Comparison of ENCODE assay signal across 1 cellular context in the genomic region with DNA sequence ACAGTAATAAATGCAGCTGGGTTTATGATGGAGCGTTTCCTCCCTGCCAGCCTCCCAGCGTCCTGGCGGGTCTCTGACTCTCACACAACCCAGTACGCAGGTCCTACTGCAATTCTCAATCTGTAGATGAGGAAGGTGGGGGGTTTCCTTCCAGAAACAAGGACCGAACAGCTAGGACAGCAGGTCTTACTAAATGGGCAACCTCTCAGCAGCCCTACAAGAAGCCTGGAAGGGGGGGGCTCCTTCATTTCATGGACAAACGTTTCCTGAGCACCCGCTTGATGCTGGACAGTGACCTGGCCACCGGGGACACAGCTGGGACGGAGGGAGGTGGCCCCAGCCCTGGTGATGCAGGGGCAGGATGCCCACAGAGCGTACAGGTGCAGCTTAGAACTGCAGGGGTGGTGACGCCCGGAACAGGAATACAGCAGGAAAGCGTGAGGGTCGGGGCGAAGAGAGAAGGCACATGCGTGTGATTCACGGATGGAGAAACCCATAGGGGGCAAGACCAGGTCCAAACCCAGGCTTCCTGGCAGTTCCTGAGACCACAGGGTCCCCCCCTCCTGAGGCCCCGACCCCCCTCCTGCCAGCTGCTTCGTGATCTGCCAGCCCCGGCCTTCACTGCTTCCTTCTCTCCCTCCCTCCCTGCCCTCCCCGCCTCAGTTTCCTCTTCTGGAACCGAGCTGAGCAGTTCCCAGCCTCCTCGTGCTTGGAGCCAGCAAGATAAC.
TF ChIP-seq lines count a peak whose summit lies in the region.

No MANE protein-coding gene starts in this region.

TF ChIP-seq in HepG2, 621 proteins besides CTCF, POLR2A, EP300 and RAD21 (continued from another document):
- TF ChIP-seq ZNF547 (CRISPR knock-in tag; IDR thresholded peaks at IDR 0.05) (no peak), HNF4A (CRISPR knock-in tag; IDR thresholded peaks at IDR 0.05) (no peak), IRX3 (CRISPR knock-in tag; IDR thresholded peaks at IDR 0.05; ENCODE audit: borderline replicate concordance, low read depth) (no peak), NAIF1 (CRISPR knock-in tag; IDR thresholded peaks at IDR 0.05; ENCODE audit: borderline replicate concordance) (no peak), GZF1 (CRISPR knock-in tag; IDR thresholded peaks at IDR 0.05) (peak; percentile 78), EZH2 (conservative IDR thresholded peaks at IDR 0.05; ENCODE audit: low read depth, low read length) (peak; percentile 91), POGK (CRISPR knock-in tag; conservative IDR thresholded peaks at IDR 0.05) (no peak), ZBTB34 (CRISPR knock-in tag; IDR thresholded peaks at IDR 0.05) (no peak), BCL6 (CRISPR knock-in tag; IDR thresholded peaks at IDR 0.05) (no peak), CEBPB (IDR thresholded peaks at IDR 0.05; ENCODE audit: borderline replicate concordance, low read depth, low read length) (no peak), ZNF260 (CRISPR knock-in tag; IDR thresholded peaks at IDR 0.05; ENCODE audit: borderline replicate concordance, low read depth) (no peak)
- TF ChIP-seq, protein P1, sequence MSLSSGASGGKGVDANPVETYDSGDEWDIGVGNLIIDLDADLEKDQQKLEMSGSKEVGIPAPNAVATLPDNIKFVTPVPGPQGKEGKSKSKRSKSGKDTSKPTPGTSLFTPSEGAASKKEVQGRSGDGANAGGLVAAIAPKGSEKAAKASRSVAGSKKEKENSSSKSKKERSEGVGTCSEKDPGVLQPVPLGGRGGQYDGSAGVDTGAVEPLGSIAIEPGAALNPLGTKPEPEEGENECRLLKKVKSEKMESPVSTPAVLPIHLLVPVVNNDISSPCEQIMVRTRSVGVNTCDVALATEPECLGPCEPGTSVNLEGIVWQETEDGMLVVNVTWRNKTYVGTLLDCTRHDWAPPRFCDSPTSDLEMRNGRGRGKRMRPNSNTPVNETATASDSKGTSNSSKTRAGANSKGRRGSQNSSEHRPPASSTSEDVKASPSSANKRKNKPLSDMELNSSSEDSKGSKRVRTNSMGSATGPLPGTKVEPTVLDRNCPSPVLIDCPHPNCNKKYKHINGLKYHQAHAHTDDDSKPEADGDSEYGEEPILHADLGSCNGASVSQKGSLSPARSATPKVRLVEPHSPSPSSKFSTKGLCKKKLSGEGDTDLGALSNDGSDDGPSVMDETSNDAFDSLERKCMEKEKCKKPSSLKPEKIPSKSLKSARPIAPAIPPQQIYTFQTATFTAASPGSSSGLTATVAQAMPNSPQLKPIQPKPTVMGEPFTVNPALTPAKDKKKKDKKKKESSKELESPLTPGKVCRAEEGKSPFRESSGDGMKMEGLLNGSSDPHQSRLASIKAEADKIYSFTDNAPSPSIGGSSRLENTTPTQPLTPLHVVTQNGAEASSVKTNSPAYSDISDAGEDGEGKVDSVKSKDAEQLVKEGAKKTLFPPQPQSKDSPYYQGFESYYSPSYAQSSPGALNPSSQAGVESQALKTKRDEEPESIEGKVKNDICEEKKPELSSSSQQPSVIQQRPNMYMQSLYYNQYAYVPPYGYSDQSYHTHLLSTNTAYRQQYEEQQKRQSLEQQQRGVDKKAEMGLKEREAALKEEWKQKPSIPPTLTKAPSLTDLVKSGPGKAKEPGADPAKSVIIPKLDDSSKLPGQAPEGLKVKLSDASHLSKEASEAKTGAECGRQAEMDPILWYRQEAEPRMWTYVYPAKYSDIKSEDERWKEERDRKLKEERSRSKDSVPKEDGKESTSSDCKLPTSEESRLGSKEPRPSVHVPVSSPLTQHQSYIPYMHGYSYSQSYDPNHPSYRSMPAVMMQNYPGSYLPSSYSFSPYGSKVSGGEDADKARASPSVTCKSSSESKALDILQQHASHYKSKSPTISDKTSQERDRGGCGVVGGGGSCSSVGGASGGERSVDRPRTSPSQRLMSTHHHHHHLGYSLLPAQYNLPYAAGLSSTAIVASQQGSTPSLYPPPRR (CRISPR knock-in tag; IDR thresholded peaks at IDR 0.05; ENCODE audit: borderline replicate concordance), result no peak
